ENCODE assay signal across 1 cellular context in the genomic region with DNA sequence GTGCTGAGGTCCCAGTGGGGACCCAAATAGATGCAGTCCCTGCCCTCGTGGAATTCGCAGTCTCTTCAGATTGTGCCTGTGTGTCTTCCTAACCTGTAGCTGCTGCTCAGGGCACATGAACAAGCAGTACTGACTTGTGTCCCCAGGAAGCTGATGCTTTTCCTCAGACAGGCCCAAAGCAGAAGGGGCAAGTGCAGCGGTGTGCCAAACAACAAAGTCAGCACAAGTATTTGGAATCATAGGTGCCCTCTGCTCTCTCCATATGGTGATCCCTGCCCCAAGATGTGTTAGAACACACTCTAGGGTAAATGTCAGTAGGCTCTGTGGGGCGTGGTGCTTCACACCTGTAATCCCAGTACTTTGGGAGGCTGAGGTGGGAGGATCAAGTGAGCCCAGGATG.
TF ChIP-seq lines count a peak whose summit lies in the region.

No MANE protein-coding gene starts in this region.

TF ChIP-seq in K562, 482 proteins besides CTCF, POLR2A, EP300 and RAD21:
- no peak for TF ChIP-seq HDAC3 (IDR thresholded peaks at IDR 0.05; ENCODE audit: borderline replicate concordance, partially characterized antibody)
- TF ChIP-seq ID3 (CRISPR knock-in tag; IDR thresholded peaks at IDR 0.05), result no peak
- 0 out of 2 replicates have a peak, but pooled peaks have one; percentile 50 for TF ChIP-seq ID3 (tag; IDR thresholded peaks at IDR 0.05)
- 0 out of 2 replicates have a peak, but pooled peaks have one; percentile 4 for TF ChIP-seq GTF2E2 (tag; IDR thresholded peaks at IDR 0.05)
- TF ChIP-seq, protein P1, sequence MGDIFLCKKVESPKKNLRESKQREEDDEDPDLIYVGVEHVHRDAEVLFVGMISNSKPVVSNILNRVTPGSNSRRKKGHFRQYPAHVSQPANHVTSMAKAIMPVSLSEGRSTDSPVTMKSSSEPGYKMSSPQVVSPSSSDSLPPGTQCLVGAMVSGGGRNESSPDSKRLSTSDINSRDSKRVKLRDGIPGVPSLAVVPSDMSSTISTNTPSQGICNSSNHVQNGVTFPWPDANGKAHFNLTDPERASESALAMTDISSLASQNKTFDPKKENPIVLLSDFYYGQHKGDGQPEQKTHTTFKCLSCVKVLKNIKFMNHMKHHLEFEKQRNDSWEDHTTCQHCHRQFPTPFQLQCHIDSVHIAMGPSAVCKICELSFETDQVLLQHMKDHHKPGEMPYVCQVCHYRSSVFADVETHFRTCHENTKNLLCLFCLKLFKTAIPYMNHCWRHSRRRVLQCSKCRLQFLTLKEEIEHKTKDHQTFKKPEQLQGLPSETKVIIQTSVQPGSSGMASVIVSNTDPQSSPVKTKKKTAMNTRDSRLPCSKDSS (IDR thresholded peaks at IDR 0.05; ENCODE audit: low read depth, partially characterized antibody), result no peak
- TF ChIP-seq MYC (IDR thresholded peaks at IDR 0.05; ENCODE audit: low read depth, low read length), result no peak
- TF ChIP-seq MYC (CRISPR knock-in tag; IDR thresholded peaks at IDR 0.05; ENCODE audit: borderline replicate concordance, low read depth), result peak; percentile 57; the same call in 1 of the 2 replicates
- TF ChIP-seq, protein P2, sequence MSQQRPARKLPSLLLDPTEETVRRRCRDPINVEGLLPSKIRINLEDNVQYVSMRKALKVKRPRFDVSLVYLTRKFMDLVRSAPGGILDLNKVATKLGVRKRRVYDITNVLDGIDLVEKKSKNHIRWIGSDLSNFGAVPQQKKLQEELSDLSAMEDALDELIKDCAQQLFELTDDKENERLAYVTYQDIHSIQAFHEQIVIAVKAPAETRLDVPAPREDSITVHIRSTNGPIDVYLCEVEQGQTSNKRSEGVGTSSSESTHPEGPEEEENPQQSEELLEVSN (IDR thresholded peaks at IDR 0.05; ENCODE audit: borderline replicate concordance in 1 of 2, extremely low read depth in 1 of 2, insufficient read depth in 1 of 2, insufficient read length in 1 of 2, low read depth in 1 of 2, low read length in 1 of 2, poor library complexity in 1 of 2, severe bottlenecking in 1 of 2), result no peak
